ENCODE assay signal across 20 cellular contexts in the genomic region with DNA sequence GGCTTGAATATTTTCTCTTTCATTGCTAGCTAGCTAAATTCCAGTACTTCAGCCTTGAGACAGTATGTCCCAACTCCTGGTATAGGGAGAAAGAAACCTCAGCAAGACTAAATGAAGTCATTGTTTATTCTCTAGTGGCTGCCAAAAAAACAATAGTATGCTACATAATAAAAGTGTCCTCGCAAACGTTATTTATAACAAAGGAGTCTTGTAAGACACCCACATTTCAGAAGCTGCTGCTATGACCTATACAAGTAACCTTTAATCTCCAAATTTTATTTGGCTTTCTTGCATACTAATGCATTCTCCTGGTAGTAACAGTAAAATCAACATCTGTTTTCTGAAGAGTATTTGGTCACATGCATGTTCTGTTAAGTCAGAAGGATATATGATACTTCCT. TPM values are rescaled to one million over a fixed set of nuclear protein-coding genes. Genes with fewer than 3 reads are reported as not detected.
DNase-seq lines count a peak whose midpoint lies in the region; TF ChIP-seq lines count a peak whose summit lies in the region.
"Had no signal": no experiment of that assay in that cellular context is flagged by ENCODE, and none has a peak within 500 bp of the region (broad histone marks: within the 10 kb centered on the region; RNA-seq: fewer than 3 reads in every experiment).

No MANE protein-coding gene starts in this region.

- H3K9me3 ChIP-seq in OCI-LY7 (ENCODE audit: low read length) = no peaks in the 10 kb centered on the region
- H3K9me3 ChIP-seq: BE2C, stomach, vagina had no signal

- no peaks in the 10 kb centered on the region for H4K20me1 ChIP-seq in OCI-LY7 (ENCODE audit: insufficient read depth, low read length)

- CTCF ChIA-PET in OCI-LY7 (lab: Charles Lee; ENCODE audit: unreplicated experiment) = no interaction called here

- no TSS peak for BruUV-seq in OCI-LY7 (replicated peaks; lab: Mats Ljungman, UMichigan)

- POLR2A ChIA-PET in OCI-LY7 (lab: Charles Lee) = interaction anchor here (0.6 kb wide), 1 partner anchor 13 kb away, joined by 3 read pairs; no protein-coding TSS in a partner anchor

- intact Hi-C loops in OCI-LY7 (cut with micrococcal nuclease; ENCODE audit: unreplicated experiment) = no loop called here

- H3K4me1 ChIP-seq in OCI-LY7 (ENCODE audit: insufficient read depth, low read length, poor library complexity, severe bottlenecking) = no peaks in the 10 kb centered on the region
- H3K4me1 ChIP-seq: BE2C, foreskin keratinocyte, stomach, vagina had no signal

- H3K36me3 ChIP-seq in OCI-LY7 (ENCODE audit: insufficient read depth, low read length) = peaks cover 59% of the 10 kb centered on the region

- no peak overlapping the region for H2AFZ ChIP-seq in OCI-LY7 (ENCODE audit: low read length)
- H2AFZ ChIP-seq: PC-9 had no signal

- H3K4me3 ChIP-seq in astrocyte of the spinal cord (ENCODE audit: low read depth, low read length) = no peak overlapping the region
- no peak overlapping the region for H3K4me3 ChIP-seq in foreskin fibroblast (ENCODE audit: low read depth in 1 of 2, low read length in 2 of 2)
- H3K4me3 ChIP-seq in OCI-LY7 (ENCODE audit: low read depth, low read length, poor library complexity, severe bottlenecking) = no peak overlapping the region
- H3K4me3 ChIP-seq: PC-9, stomach, vagina had no signal

- no peak for TF ChIP-seq CTCF in astrocyte of the spinal cord (IDR thresholded peaks at IDR 0.05; ENCODE audit: low read depth, low read length)
- no peak for TF ChIP-seq CTCF in foreskin fibroblast (IDR thresholded peaks at IDR 0.05; ENCODE audit: low read depth, low read length)
- no peak for TF ChIP-seq CTCF in OCI-LY7 (conservative IDR thresholded peaks at IDR 0.05; ENCODE audit: low read length)

- H3K79me2 ChIP-seq in OCI-LY7 (ENCODE audit: insufficient read depth, low read depth, low read length) = no peaks in the 10 kb centered on the region

- in situ Hi-C loops in astrocyte of the spinal cord (cut with HindIII; ENCODE audit: low sequenced_read_pairs) = no loop called here

- H3K27ac ChIP-seq in OCI-LY7 (ENCODE audit: low read depth, low read length, poor library complexity, severe bottlenecking) = no peak overlapping the region
- H3K27ac ChIP-seq: foreskin keratinocyte, PC-9, stomach, vagina had no signal

- H3K9me2 ChIP-seq in OCI-LY7 (ENCODE audit: insufficient read depth, low read length) = no peaks in the 10 kb centered on the region

- H3K4me2 ChIP-seq in OCI-LY7 (ENCODE audit: low read length) = no peak overlapping the region
- H3K4me2 ChIP-seq: PC-9 had no signal

- DNase-seq in GM04504 (ENCODE audit: low read depth) (peak; percentile 47), astrocyte of the spinal cord (ENCODE audit: low read depth, low spot score) (peak; percentile 37), foreskin fibroblast (peak; percentile 62 to 70), smooth muscle cell of the brain vasculature (ENCODE audit: low read depth, low spot score) (peak; percentile 21), NCI-H1930 (lab: John Stamatoyannopoulos, UW) (no peak), glomerular visceral epithelial cell (ENCODE audit: extremely low spot score) (no peak), OCI-LY7 (ENCODE audit: low spot score) (no peak)
- DNase-seq: BE2C; central memory CD4-positive, alpha-beta T cell; effector memory CD4-positive, alpha-beta T cell; foreskin keratinocyte; GF-D8; left cardiac atrium; NCI-H1436 treated with DMSO at 0.1 percent for 48 hours; NCI-H774; PC-9; right cardiac atrium; stimulated activated CD4-positive, alpha-beta T cell treated with anti-CD3 and anti-CD28 coated beads, Interleukin-2, amount 100 ng/mL, for 24 hours; stomach had no signal

RNA-seq across cellular contexts. Expression of gene NEK1, which starts 28.8 kb away (rescaled TPM):
- total RNA-seq in OCI-LY7 (2014; rRNA removed; shearing (Covaris generic)) = 7.4 and 7.9 TPM in 2 replicates
- total RNA-seq in OCI-LY7 (2022) = 26.2 and 27.5 TPM in 2 replicates

RNA-seq across cellular contexts. Expression of gene CLCN3, which starts 36.8 kb away (rescaled TPM):
- 17.8 and 23.0 TPM in 2 replicates for total RNA-seq in OCI-LY7 (2014; rRNA removed; shearing (Covaris generic))
- total RNA-seq in OCI-LY7 (2022) = 37.5 and 42.0 TPM in 2 replicates

Comparison
In these comparisons a context has a peak if more than half of its experiments do, and no peak if none do; other contexts are left out.
1. DNase-seq: peak in GM04504 (single experiment), astrocyte of the spinal cord (single experiment), foreskin fibroblast (2 of 2) and smooth muscle cell of the brain vasculature (single experiment); none in NCI-H1930 (0 of 2), glomerular visceral epithelial cell (single experiment) and OCI-LY7 (single experiment).